ENCODE assay signal across 2 cellular contexts in genomic region chr11:123466172-123466571, GRCh38.
TF ChIP-seq lines count a peak whose summit lies in the region.

No MANE protein-coding gene starts in this region.

TF ChIP-seq in WTC11, 78 proteins besides CTCF, POLR2A, EP300 and RAD21:
- TF ChIP-seq ZNF512 (CRISPR knock-in tag; IDR thresholded peaks at IDR 0.05; ENCODE audit: borderline replicate concordance): peak; percentile 55; the same call in 1 of the 2 replicates

TF ChIP-seq in K562, 482 proteins besides CTCF, POLR2A, EP300 and RAD21:
- peak; percentile 94 for TF ChIP-seq ZNF512 (tag; IDR thresholded peaks at IDR 0.05)
